In genomic region chr6:149440735-149441662, GRCh38 we compare ENCODE assay signal across 19 cellular contexts. TPM values are rescaled to one million over a fixed set of nuclear protein-coding genes. Genes with fewer than 3 reads are reported as not detected.
DNase-seq lines count a peak whose midpoint lies in the region; FAIRE-seq and TF ChIP-seq lines count a peak whose summit lies in the region.
"Had no signal": no experiment of that assay in that cellular context is flagged by ENCODE, and none has a peak within 500 bp of the region (broad histone marks: within the 10 kb centered on the region; RNA-seq: fewer than 3 reads in every experiment).

No MANE protein-coding gene starts in this region.

- FAIRE-seq in HTR-8/SVneo (lab: Jason Lieb, UNC), result no peak

- peak; percentile 8 for DNase-seq in D341Med (ENCODE audit: low spot score)
- DNase-seq in HTR-8/SVneo (ENCODE audit: insufficient read length, low spot score), result peak; percentile 66
- DNase-seq in fibroblast of mammary gland (ENCODE audit: low read depth), result peak; percentile 29
- DNase-seq in posterior vena cava (ENCODE audit: low spot score), result peak; percentile 57
- DNase-seq in activated CD4-positive, CD25-positive, alpha-beta regulatory T cell treated with anti-CD3 and anti-CD28 coated beads, Interleukin-2, amount 50 U/mL, for 72 hours, result no peak
- no peak for DNase-seq in G401 (ENCODE audit: low spot score)
- no peak for DNase-seq in cardiac septum (ENCODE audit: low spot score)
- DNase-seq: activated naive CD8-positive, alpha-beta T cell treated with anti-CD3 and anti-CD28 coated beads, Interleukin-2, amount 50 U/mL, for 24 hours; activated T-cell treated with anti-CD3 and anti-CD28 coated beads, Interleukin-2, amount 50 U/mL, for 1 hour; CD4-positive, CD25-positive, alpha-beta regulatory T cell; effector memory CD4-positive, alpha-beta T cell; hypothalamus; kidney glomerular epithelial cell; midbrain; MM.1S; NCI-H2081; NCI-H69 had no signal

- in situ Hi-C loops in G401 (cut with HindIII; ENCODE audit: low sequenced_read_pairs), result no loop called here

- intact Hi-C loops in posterior vena cava (cut with DNase I), result no loop called here
- intact Hi-C loops in cardiac septum (cut with DNase I), result no loop called here

- no peak for TF ChIP-seq CTCF in fibroblast of mammary gland (conservative IDR thresholded peaks at IDR 0.05; ENCODE audit: control insufficient read depth, insufficient read depth, low read depth, low read length)

- H3K4me3 ChIP-seq in fibroblast of mammary gland (ENCODE audit: control insufficient read depth, low read depth, low read length), result no peak overlapping the region
- H3K4me3 ChIP-seq: tibial nerve had no signal

RNA-seq across cellular contexts. Expression of gene SUMO4, which starts 40.9 kb away (rescaled TPM):
- total RNA-seq in posterior vena cava (1 to 10 TPM in 1 of 2 donors, under 1 TPM in 1; 0.88 to 1.8 TPM), cardiac septum (1.3 TPM)
- not detected in 2 replicates for total RNA-seq in G401 (2014; rRNA removed; shearing (Covaris generic))

RNA-seq across cellular contexts. Expression of gene ZC3H12D, which starts 43.8 kb away (rescaled TPM):
- total RNA-seq in posterior vena cava (1 to 10 TPM; 1.8 to 2.2 TPM), cardiac septum (0.35 TPM)
- not detected in 2 replicates for total RNA-seq in G401 (2014; rRNA removed; shearing (Covaris generic))
- total RNA-seq: osteocyte had no signal

Comparison
In these comparisons a context has a peak if more than half of its experiments do, and no peak if none do; other contexts are left out.
1. DNase-seq: peak in D341Med (single experiment), HTR-8/SVneo (single experiment), fibroblast of mammary gland (single experiment) and posterior vena cava (single experiment); none in activated CD4-positive, CD25-positive, alpha-beta regulatory T cell treated with anti-CD3 and anti-CD28 coated beads, Interleukin-2, amount 50 U/mL, for 72 hours (single experiment), G401 (single experiment) and cardiac septum (single experiment).